In the genomic region with DNA sequence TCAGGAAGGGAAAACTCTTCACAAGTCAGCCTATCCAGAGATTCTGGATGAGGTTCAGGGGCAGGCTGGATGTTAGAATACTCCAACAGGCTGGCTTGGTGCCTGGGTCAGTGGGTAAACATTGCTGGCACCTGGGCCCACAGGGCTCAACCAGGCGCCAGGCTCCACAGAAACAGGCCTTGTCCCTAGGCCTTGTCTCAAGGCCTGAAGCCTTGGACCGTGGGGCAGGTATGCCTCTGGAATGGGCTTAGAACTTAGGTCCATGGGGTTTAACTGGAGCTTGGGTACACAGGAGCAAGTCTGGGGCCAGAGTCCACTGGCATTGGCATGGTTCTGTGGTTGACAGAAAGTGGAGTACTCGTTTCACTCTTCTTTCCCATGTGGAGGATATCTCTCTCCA, we compare ENCODE assay signal across 33 cellular contexts.
"Had no signal": no experiment of that assay in that cellular context is flagged by ENCODE, and none has a peak within 500 bp of the region (broad histone marks: within the 10 kb centered on the region; RNA-seq: fewer than 3 reads in every experiment).

No MANE protein-coding gene starts in this region.

- H3K36me3 ChIP-seq: brain microvascular endothelial cell had no signal

- H3K27me3 ChIP-seq: brain microvascular endothelial cell had no signal

- H3K27ac ChIP-seq: brain microvascular endothelial cell, PC-9, RWPE1, VCaP had no signal

- DNase-seq: activated B cell treated with CpG ODN at 0.5 μM for 24 hours; activated CD4-positive, alpha-beta memory T cell treated with anti-CD3 and anti-CD28 coated beads, Interleukin-2, amount 10 ng/mL, durations not matched to agents 7 days and 5 days; activated CD4-positive, alpha-beta T cell treated with anti-CD3 and anti-CD28 coated beads for 4 hours; activated CD4-positive, alpha-beta T cell treated with anti-CD3 and anti-CD28 coated beads, Interleukin-2, amount 50 U/mL, for 1 hour; activated CD4-positive, CD25-positive, alpha-beta regulatory T cell treated with anti-CD3 and anti-CD28 coated beads, Interleukin-2, amount 50 U/mL, for 72 hours; activated CD8-positive, alpha-beta memory T cell treated with anti-CD3 and anti-CD28 coated beads for 24 hours; activated CD8-positive, alpha-beta memory T cell treated with anti-CD3 and anti-CD28 coated beads, Interleukin-2, amount 10 ng/mL, durations not matched to agents 7 days and 5 days; activated CD8-positive, alpha-beta memory T cell treated with anti-CD3 and anti-CD28 coated beads, Interleukin-2, amount 50 U/mL, for 48 hours; activated effector memory CD4-positive, alpha-beta T cell treated with Interleukin-2 at 50 U/mL for 16 hours; activated naive CD4-positive, alpha-beta T cell treated with anti-CD3 and anti-CD28 coated beads, Interleukin-2, amount 10 ng/mL, durations not matched to agents 7 days and 5 days; activated T-cell treated with anti-CD3 and anti-CD28 coated beads, Interleukin-2, amount 50 U/mL, for 48 hours; amniotic stem cell; aorta; brain microvascular endothelial cell; central memory CD4-positive, alpha-beta T cell; NCI-H1105; NCI-H1417 treated with DMSO at 0.1 percent for 48 hours; NCI-H187 treated with DMSO at 0.1 percent for 48 hours; NCI-H2171 treated with DMSO at 0.1 percent for 48 hours; NCI-H2227 treated with DMSO at 0.1 percent for 48 hours; NCI-H524; PC-9; SIG-M5; SW 1271; T-helper 1 cell; T-helper 2 cell; T-helper 9 cell had no signal

- H3K4me3 ChIP-seq: K562, PC-9 had no signal

- ATAC-seq: activated CD8-positive, alpha-beta memory T cell treated with anti-CD3 and anti-CD28 coated beads, Interleukin-2, amount 10 ng/mL, durations not matched to agents 7 days and 5 days; K562; Right ventricle myocardium inferior; SK-N-SH treated with all-trans-retinoic acid at 6 μM for 48 hours had no signal

- FAIRE-seq: K562, RCC 7860 had no signal
